Comparison of ENCODE assay signal across 22 cellular contexts in genomic region chr1:225885336-225885735, GRCh38. TPM values are rescaled to one million over a fixed set of nuclear protein-coding genes. Genes with fewer than 3 reads are reported as not detected.
DNase-seq lines count a peak whose midpoint lies in the region; ATAC-seq and TF ChIP-seq lines count a peak whose summit lies in the region.
"Had no signal": no experiment of that assay in that cellular context is flagged by ENCODE, and none has a peak within 500 bp of the region (broad histone marks: within the 10 kb centered on the region; RNA-seq: fewer than 3 reads in every experiment).

No MANE protein-coding gene starts in this region.

- TF ChIP-seq CTCF in lower lobe of right lung (IDR thresholded peaks at IDR 0.05) (no peak), GM23338 (conservative IDR thresholded peaks at IDR 0.05; ENCODE audit: low read depth in 2 of 2) (no peak), prostate gland (IDR thresholded peaks at IDR 0.05) (no peak)

- DNase-seq in CD4-positive, CD25-positive, alpha-beta regulatory T cell = no peak
- DNase-seq in MV-4-11 (lab: John Stamatoyannopoulos, UW) = peak; percentile 85
- DNase-seq in SIG-M5 treated with dmso at 0.1 percent for 504 hours (lab: John Stamatoyannopoulos, UW; ENCODE audit: unreplicated experiment) = peak; percentile 86
- peak; percentile 41 for DNase-seq in lower lobe of right lung
- DNase-seq in activated CD4-positive, CD25-positive, alpha-beta regulatory T cell treated with anti-CD3 and anti-CD28 coated beads, Interleukin-2, amount 50 U/mL, for 72 hours = no peak
- DNase-seq in GM23338 (ENCODE audit: low spot score) = no peak
- DNase-seq in C1 segment of cervical spinal cord (lab: John Stamatoyannopoulos, UW) = no peak
- no peak for DNase-seq in prostate gland (ENCODE audit: low spot score)
- DNase-seq: BE2C; CD8-positive, alpha-beta memory T cell; H9; Karpas-422; NCI-H1105 treated with DMSO at 0.1 percent for 48 hours; NCI-H1694 treated with DMSO at 0.1 percent for 48 hours; NCI-H2227 treated with DMSO at 0.1 percent for 48 hours; NCI-H510A treated with DMSO at 0.1 percent for 48 hours; NCI-H774; T-cell had no signal

- peaks cover 26% of the 10 kb centered on the region for H3K79me2 ChIP-seq in GM23338 (replicated peaks; ENCODE audit: insufficient read depth)

- no peaks in the 10 kb centered on the region for H3K36me3 Mint-ChIP-seq in CD4-positive, CD25-positive, alpha-beta regulatory T cell
- H3K36me3 Mint-ChIP-seq in GM23338 (ENCODE audit: low read depth) = no peaks in the 10 kb centered on the region; the same call in 2 of the 3 replicates
- H3K36me3 Mint-ChIP-seq: IgD-negative memory B cell, T-cell had no signal

- H3K9me3 Mint-ChIP-seq in CD4-positive, CD25-positive, alpha-beta regulatory T cell = peaks cover 0 to 2% (median 0%) of the 10 kb centered on the region in 7 donors
- no peaks in the 10 kb centered on the region for H3K9me3 Mint-ChIP-seq in GM23338
- H3K9me3 Mint-ChIP-seq: CD8-positive, alpha-beta memory T cell; H9; IgD-negative memory B cell; T-cell had no signal

- H3K36me3 ChIP-seq in CD4-positive, CD25-positive, alpha-beta regulatory T cell (ENCODE audit: control insufficient read depth, insufficient read depth, low read length) = no peaks in the 10 kb centered on the region
- H3K36me3 ChIP-seq in lower lobe of right lung (no peaks in the 10 kb centered on the region), GM23338 (ENCODE audit: insufficient read depth) (no peaks in the 10 kb centered on the region), prostate gland (no peaks in the 10 kb centered on the region)
- H3K36me3 ChIP-seq: BE2C had no signal

- H3K27me3 ChIP-seq in CD4-positive, CD25-positive, alpha-beta regulatory T cell (ENCODE audit: control insufficient read depth, insufficient read depth, low read length) = no peaks in the 10 kb centered on the region
- H3K27me3 ChIP-seq in lower lobe of right lung (ENCODE audit: low read depth) = no peaks in the 10 kb centered on the region
- H3K27me3 ChIP-seq in GM23338 (ENCODE audit: insufficient read depth) = no peaks in the 10 kb centered on the region
- no peaks in the 10 kb centered on the region for H3K27me3 ChIP-seq in prostate gland (replicated peaks; ENCODE audit: insufficient read depth)
- H3K27me3 ChIP-seq: BE2C had no signal

- H3K27me3 Mint-ChIP-seq in CD4-positive, CD25-positive, alpha-beta regulatory T cell = peaks cover 4% of the 10 kb centered on the region
- H3K27me3 Mint-ChIP-seq in GM23338 (ENCODE audit: insufficient read depth, low read depth, poor library complexity) = peaks cover 28% of the 10 kb centered on the region
- H3K27me3 Mint-ChIP-seq: T-cell had no signal

- no peak for TF ChIP-seq POLR2A in prostate gland (IDR thresholded peaks at IDR 0.05)

- 95% methylated on average over 6 of the region's 6 CpGs for WGBS in prostate gland

- H3K27ac Mint-ChIP-seq in CD4-positive, CD25-positive, alpha-beta regulatory T cell = peak overlapping the region in 1 of 3 donors; percentile 20
- no peak overlapping the region for H3K27ac Mint-ChIP-seq in GM23338
- H3K27ac Mint-ChIP-seq: H9, IgD-negative memory B cell, T-cell had no signal

- no peak for ATAC-seq in CD4-positive, CD25-positive, alpha-beta regulatory T cell (ENCODE audit: low read depth in 2 of 2)
- ATAC-seq in lower lobe of right lung = no peak
- ATAC-seq in GM23338 = no peak
- ATAC-seq: Panc1, T-cell had no signal

- H3K27ac ChIP-seq in CD4-positive, CD25-positive, alpha-beta regulatory T cell (ENCODE audit: insufficient read depth, low read length, poor library complexity, severe bottlenecking) = no peak overlapping the region
- H3K27ac ChIP-seq in lower lobe of right lung (no peak overlapping the region), GM23338 (ENCODE audit: low read depth) (no peak overlapping the region), prostate gland (no peak overlapping the region)
- H3K27ac ChIP-seq: SK-N-MC had no signal

- H2AFZ ChIP-seq in GM23338 = no peak overlapping the region

- peak overlapping the region in 3 of 4 donors; percentile 3 to 88 (median 64) for H3K4me3 Mint-ChIP-seq in CD4-positive, CD25-positive, alpha-beta regulatory T cell
- no peak overlapping the region for H3K4me3 Mint-ChIP-seq in GM23338
- H3K4me3 Mint-ChIP-seq: H9, T-cell had no signal

- H3K9me2 ChIP-seq in GM23338 (ENCODE audit: insufficient read depth) = no peaks in the 10 kb centered on the region

- H4K20me1 ChIP-seq in GM23338 (replicated peaks; ENCODE audit: insufficient read depth) = peaks cover 4% of the 10 kb centered on the region

- intact Hi-C loops in lower lobe of right lung (cut with DNase I) (no loop called here), prostate gland (cut with DNase I) (no loop called here)

- H3K4me2 ChIP-seq in GM23338 = no peak overlapping the region

- H3K4me1 ChIP-seq in CD4-positive, CD25-positive, alpha-beta regulatory T cell (ENCODE audit: control insufficient read depth, insufficient read depth, low read length, poor library complexity, severe bottlenecking) = peaks cover 25% of the 10 kb centered on the region
- H3K4me1 ChIP-seq in lower lobe of right lung = peaks cover 21% of the 10 kb centered on the region
- peaks cover 33% of the 10 kb centered on the region for H3K4me1 ChIP-seq in GM23338 (ENCODE audit: insufficient read depth)
- H3K4me1 ChIP-seq in prostate gland (replicated peaks) = peaks cover 1% of the 10 kb centered on the region
- H3K4me1 ChIP-seq: BE2C had no signal

- H3K4me1 Mint-ChIP-seq in CD4-positive, CD25-positive, alpha-beta regulatory T cell = peaks cover 0 to 38% (median 9%) of the 10 kb centered on the region in 4 donors
- peaks cover 45% of the 10 kb centered on the region for H3K4me1 Mint-ChIP-seq in GM23338

- peaks cover 18% of the 10 kb centered on the region for H3F3A ChIP-seq in GM23338 (replicated peaks; ENCODE audit: low read depth)

- H3K4me3 ChIP-seq in CD4-positive, CD25-positive, alpha-beta regulatory T cell (ENCODE audit: low read depth, low read length) = no peak overlapping the region
- no peak overlapping the region for H3K4me3 ChIP-seq in lower lobe of right lung
- no peak overlapping the region for H3K4me3 ChIP-seq in GM23338
- H3K4me3 ChIP-seq in prostate gland = no peak overlapping the region
- H3K4me3 ChIP-seq: SK-N-MC had no signal

- H3K9me3 ChIP-seq in CD4-positive, CD25-positive, alpha-beta regulatory T cell (ENCODE audit: control insufficient read depth in 2 of 2, low read length in 2 of 2) = no peaks in the 10 kb centered on the region
- H3K9me3 ChIP-seq in lower lobe of right lung = no peaks in the 10 kb centered on the region
- H3K9me3 ChIP-seq in prostate gland = no peaks in the 10 kb centered on the region
- H3K9me3 ChIP-seq: BE2C had no signal

RNA-seq across cellular contexts. Expression of gene TMEM63A, which starts 3.2 kb away (rescaled TPM):
- total RNA-seq in CD4-positive, CD25-positive, alpha-beta regulatory T cell = 454 TPM
- polyA plus RNA-seq in CD4-positive, CD25-positive, alpha-beta regulatory T cell = 10 to 100 TPM; 66.9 to 72.2 (median 69.3) TPM
- 141 TPM for total RNA-seq in lower lobe of right lung
- 61.8 and 76.9 TPM in 2 replicates for total RNA-seq in GM23338 (2014; rRNA removed; shearing (Covaris generic))
- 24.3 and 31.7 TPM in 2 replicates for polyA plus RNA-seq in GM23338 (2016; fragmentation: Nextera tagmentation; extraction: Ambion mirVana)
- 100 to 1,000 TPM; 141 to 192 TPM for total RNA-seq in prostate gland

RNA-seq across cellular contexts. Expression of gene LEFTY1, which starts 3.6 kb away (rescaled TPM):
- 0.39 TPM for total RNA-seq in CD4-positive, CD25-positive, alpha-beta regulatory T cell
- polyA plus RNA-seq in CD4-positive, CD25-positive, alpha-beta regulatory T cell = under 1 TPM in 2 of 4 donors, not detected in 2; 0.13 to 0.17 TPM
- total RNA-seq in lower lobe of right lung (not detected), prostate gland (1 to 10 TPM; 1.7 to 2.0 TPM)
- total RNA-seq in GM23338 (2014; rRNA removed; shearing (Covaris generic)) = 65.4 and 67.1 TPM in 2 replicates
- 25.7 and 27.5 TPM in 2 replicates for polyA plus RNA-seq in GM23338 (2016; fragmentation: Nextera tagmentation; extraction: Ambion mirVana)
- total RNA-seq: CD8-positive, alpha-beta memory T cell; MCF 10A had no signal
- polyA plus RNA-seq: IgD-negative memory B cell had no signal

RNA-seq across cellular contexts. Expression of gene PYCR2, which starts 38.7 kb away (rescaled TPM):
- total RNA-seq in CD4-positive, CD25-positive, alpha-beta regulatory T cell = 51.6 TPM
- polyA plus RNA-seq in CD4-positive, CD25-positive, alpha-beta regulatory T cell = 10 to 100 TPM; 56.7 to 74.6 (median 67.7) TPM
- 73.2 TPM for total RNA-seq in lower lobe of right lung
- 96.7 and 109 TPM in 2 replicates for total RNA-seq in GM23338 (2014; rRNA removed; shearing (Covaris generic))
- polyA plus RNA-seq in GM23338 (2016; fragmentation: Nextera tagmentation; extraction: Ambion mirVana) = 89.1 and 95.1 TPM in 2 replicates
- total RNA-seq in prostate gland = 10 to 100 TPM; 70.8 to 80.2 TPM

RNA-seq across cellular contexts. Expression of gene LEFTY2, which starts 55.7 kb away (rescaled TPM):
- total RNA-seq in CD4-positive, CD25-positive, alpha-beta regulatory T cell = not detected
- polyA plus RNA-seq in CD4-positive, CD25-positive, alpha-beta regulatory T cell = not detected
- total RNA-seq in lower lobe of right lung (1.2 TPM), prostate gland (1 to 10 TPM in 1 of 2 donors, not detected in 1; 7.9 TPM)
- total RNA-seq in GM23338 (2014; rRNA removed; shearing (Covaris generic)) = 12.4 and 16.9 TPM in 2 replicates
- polyA plus RNA-seq in GM23338 (2016; fragmentation: Nextera tagmentation; extraction: Ambion mirVana) = 8.3 and 10.2 TPM in 2 replicates
- total RNA-seq: CD8-positive, alpha-beta memory T cell; MCF 10A had no signal
- polyA plus RNA-seq: CD8-positive, alpha-beta memory T cell had no signal

Comparison
In these comparisons a context has a peak if more than half of its experiments do, and no peak if none do; other contexts are left out.
1. DNase-seq: peak in MV-4-11 (single experiment), SIG-M5 treated with dmso at 0.1 percent for 504 hours (single experiment) and lower lobe of right lung (single experiment); none in CD4-positive, CD25-positive, alpha-beta regulatory T cell (0 of 3), activated CD4-positive, CD25-positive, alpha-beta regulatory T cell treated with anti-CD3 and anti-CD28 coated beads, Interleukin-2, amount 50 U/mL, for 72 hours (single experiment), GM23338 (single experiment), C1 segment of cervical spinal cord (0 of 14) and prostate gland (single experiment).
2. RNA of gene LEFTY1, which starts 3.6 kb away (total RNA-seq): 65.4 to 67.1 TPM in GM23338; 1.7 to 2.0 TPM in prostate gland, 0.39 TPM in CD4-positive, CD25-positive, alpha-beta regulatory T cell (single experiment) and not detected in lower lobe of right lung (single experiment); every median in the first group is over 10 times any median in the second.